In genomic region chr1:32933742-32934322, GRCh38 we compare ENCODE assay signal across 1 cellular context.
A peak's percentile ranks its signal among the peaks of the same experiment; 100 is the strongest.
TF ChIP-seq lines count a peak whose summit lies in the region.

No MANE protein-coding gene starts in this region.

TF ChIP-seq in HepG2, 621 proteins besides CTCF, POLR2A, EP300 and RAD21 (continues in another document):
- no peak for TF ChIP-seq ATRX (CRISPR knock-in tag; IDR thresholded peaks at IDR 0.05; ENCODE audit: borderline replicate concordance)
- TF ChIP-seq ZNF180 (CRISPR knock-in tag; IDR thresholded peaks at IDR 0.05; ENCODE audit: borderline replicate concordance, low read depth) = no peak
- TF ChIP-seq NCOR1 (IDR thresholded peaks at IDR 0.05; ENCODE audit: borderline replicate concordance, low read length) = peak; percentile 86
- TF ChIP-seq MNT (IDR thresholded peaks at IDR 0.05) = no peak
- TF ChIP-seq ZNF777 (CRISPR knock-in tag; IDR thresholded peaks at IDR 0.05) = no peak
- TF ChIP-seq CEBPZ (IDR thresholded peaks at IDR 0.05; ENCODE audit: low read length) = no peak
- TF ChIP-seq ZNF574 (CRISPR knock-in tag; IDR thresholded peaks at IDR 0.05) = peak; percentile 42; the same call in 1 of the 2 replicates
- no peak for TF ChIP-seq HOXD1 (CRISPR knock-in tag; IDR thresholded peaks at IDR 0.05)
- TF ChIP-seq ZNF644 (CRISPR knock-in tag; IDR thresholded peaks at IDR 0.05; ENCODE audit: low read depth) = peak; percentile 61; the same call in 1 of the 2 replicates
- TF ChIP-seq ZNF569 (CRISPR knock-in tag; IDR thresholded peaks at IDR 0.05; ENCODE audit: borderline replicate concordance) = no peak
- TF ChIP-seq PITX1 (CRISPR knock-in tag; IDR thresholded peaks at IDR 0.05) = 0 out of 2 replicates have a peak, but pooled peaks have one; percentile 40
- TF ChIP-seq GMEB1 (CRISPR knock-in tag; IDR thresholded peaks at IDR 0.05; ENCODE audit: borderline replicate concordance) = no peak; the same call in 1 of the 2 replicates
- TF ChIP-seq TEF (CRISPR knock-in tag; IDR thresholded peaks at IDR 0.05) = no peak
- peak; percentile 79 for TF ChIP-seq ZSCAN9 (CRISPR knock-in tag; IDR thresholded peaks at IDR 0.05; ENCODE audit: borderline replicate concordance)
- TF ChIP-seq SNRNP70 (IDR thresholded peaks at IDR 0.05; ENCODE audit: low read depth, low read length) = no peak
- TF ChIP-seq TFDP2 (CRISPR knock-in tag; IDR thresholded peaks at IDR 0.05) = peak; percentile 68; the same call in 1 of the 2 replicates
- no peak for TF ChIP-seq ZNF562 (CRISPR knock-in tag; IDR thresholded peaks at IDR 0.05; ENCODE audit: borderline replicate concordance)
- TF ChIP-seq ZNF101 (CRISPR knock-in tag; IDR thresholded peaks at IDR 0.05; ENCODE audit: borderline replicate concordance, low read depth) = no peak
- TF ChIP-seq RFXAP (CRISPR knock-in tag; IDR thresholded peaks at IDR 0.05; ENCODE audit: borderline replicate concordance) = no peak
- TF ChIP-seq STAT6 (CRISPR knock-in tag; IDR thresholded peaks at IDR 0.05; ENCODE audit: borderline replicate concordance) = 0 out of 2 replicates have a peak, but pooled peaks have one; percentile 48
- TF ChIP-seq ZNF678 (CRISPR knock-in tag; IDR thresholded peaks at IDR 0.05) = no peak
- TF ChIP-seq IKZF1 (IDR thresholded peaks at IDR 0.05) = no peak
- TF ChIP-seq FLYWCH1 (CRISPR knock-in tag; IDR thresholded peaks at IDR 0.05) = no peak
- no peak for TF ChIP-seq LCORL (IDR thresholded peaks at IDR 0.05)
- peak; percentile 77 for TF ChIP-seq LCORL (CRISPR knock-in tag; IDR thresholded peaks at IDR 0.05)
- TF ChIP-seq ZFX (CRISPR knock-in tag; IDR thresholded peaks at IDR 0.05; ENCODE audit: low read depth) = peak; percentile 32; the same call in 1 of the 2 replicates
- 0 out of 2 replicates have a peak, but pooled peaks have one; percentile 32 for TF ChIP-seq ZNF354B (CRISPR knock-in tag; IDR thresholded peaks at IDR 0.05)
- TF ChIP-seq TFDP1 (CRISPR knock-in tag; IDR thresholded peaks at IDR 0.05; ENCODE audit: borderline replicate concordance) = peak; percentile 85; the same call in 1 of the 2 replicates
- peak; percentile 45 for TF ChIP-seq FOXO1 (CRISPR knock-in tag; IDR thresholded peaks at IDR 0.05)
- TF ChIP-seq ZNF207 (IDR thresholded peaks at IDR 0.05; ENCODE audit: borderline replicate concordance) = no peak
- TF ChIP-seq PLRG1 (conservative IDR thresholded peaks at IDR 0.05) = no peak
- TF ChIP-seq AKAP8 (CRISPR knock-in tag; IDR thresholded peaks at IDR 0.05) = no peak
- TF ChIP-seq PHF5A (CRISPR knock-in tag; IDR thresholded peaks at IDR 0.05; ENCODE audit: low read depth, unreplicated experiment) = no peak
- TF ChIP-seq ZNF629 (CRISPR knock-in tag; conservative IDR thresholded peaks at IDR 0.05) = 0 out of 2 replicates have a peak, but pooled peaks have one; percentile 22
- TF ChIP-seq GLI4 (CRISPR knock-in tag; IDR thresholded peaks at IDR 0.05; ENCODE audit: borderline replicate concordance) = no peak
- TF ChIP-seq JARID2 (CRISPR knock-in tag; IDR thresholded peaks at IDR 0.05; ENCODE audit: insufficient replicate concordance) = no peak
- TF ChIP-seq PBX2 (CRISPR knock-in tag; IDR thresholded peaks at IDR 0.05) = no peak
- TF ChIP-seq ZBTB20 (CRISPR knock-in tag; IDR thresholded peaks at IDR 0.05; ENCODE audit: borderline replicate concordance, low read depth) = no peak
- peak; percentile 64 for TF ChIP-seq HMG20B (CRISPR knock-in tag; conservative IDR thresholded peaks at IDR 0.05)
- no peak for TF ChIP-seq FOXO4 (CRISPR knock-in tag; conservative IDR thresholded peaks at IDR 0.05)
- TF ChIP-seq TARDBP (CRISPR knock-in tag; IDR thresholded peaks at IDR 0.05) = peak; percentile 84; the same call in 1 of the 2 replicates
- TF ChIP-seq ZNF468 (CRISPR knock-in tag; IDR thresholded peaks at IDR 0.05) = 0 out of 2 replicates have a peak, but pooled peaks have one; percentile 19
- no peak for TF ChIP-seq ZNF766 (CRISPR knock-in tag; IDR thresholded peaks at IDR 0.05; ENCODE audit: borderline replicate concordance)
- no peak for TF ChIP-seq ZBTB25 (CRISPR knock-in tag; IDR thresholded peaks at IDR 0.05)
